14 cellular contexts compared by ENCODE assay signal in the genomic region with DNA sequence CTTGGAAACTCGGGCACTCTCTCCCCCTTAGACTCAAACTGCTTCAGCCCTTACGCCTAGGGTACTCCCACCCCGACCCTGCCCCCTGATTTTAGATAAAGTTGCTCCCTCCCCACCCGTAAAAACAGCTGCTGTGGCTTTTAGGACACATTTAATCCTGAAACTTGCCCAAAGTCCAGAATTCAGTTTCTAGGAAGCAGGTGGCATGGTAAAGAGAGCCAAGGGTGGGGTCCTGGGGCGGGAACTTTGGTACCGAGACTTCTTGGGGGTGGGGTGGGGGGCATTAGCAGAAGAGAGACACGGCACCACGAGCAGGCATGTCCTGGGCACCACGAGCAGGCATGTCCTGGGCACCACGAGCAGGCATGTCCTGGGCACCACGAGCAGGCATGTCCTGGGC. TPM values are rescaled to one million over a fixed set of nuclear protein-coding genes. Genes with fewer than 3 reads are reported as not detected.
DNase-seq lines count a peak whose midpoint lies in the region; ATAC-seq and TF ChIP-seq lines count a peak whose summit lies in the region.
"Had no signal": no experiment of that assay in that cellular context is flagged by ENCODE, and none has a peak within 500 bp of the region (broad histone marks: within the 10 kb centered on the region; RNA-seq: fewer than 3 reads in every experiment).

No MANE protein-coding gene starts in this region.

- peaks cover 2% of the 10 kb centered on the region for H3K4me1 Mint-ChIP-seq in activated CD4-positive, alpha-beta T cell treated with anti-CD3 and anti-CD28 coated beads for 36 hours
- H3K4me1 Mint-ChIP-seq: CD14-positive monocyte had no signal

- H3K27ac Mint-ChIP-seq in activated CD4-positive, alpha-beta T cell treated with anti-CD3 and anti-CD28 coated beads for 36 hours, result no peak overlapping the region
- H3K27ac Mint-ChIP-seq: CD14-positive monocyte; CD8-positive, alpha-beta T cell; H9 had no signal

- TF ChIP-seq CTCF in Loucy (conservative IDR thresholded peaks at IDR 0.05; ENCODE audit: low read length) (no peak), esophagus squamous epithelium (IDR thresholded peaks at IDR 0.05) (no peak), sigmoid colon (IDR thresholded peaks at IDR 0.05) (no peak)

- no peaks in the 10 kb centered on the region for H4K20me1 ChIP-seq in Loucy (ENCODE audit: insufficient read depth, low read length, poor library complexity, severe bottlenecking)

- no peak overlapping the region for H3K4me3 Mint-ChIP-seq in activated CD4-positive, alpha-beta T cell treated with anti-CD3 and anti-CD28 coated beads for 36 hours
- H3K4me3 Mint-ChIP-seq: CD14-positive monocyte; CD8-positive, alpha-beta T cell; H9 had no signal

- no peaks in the 10 kb centered on the region for H3K27me3 Mint-ChIP-seq in activated CD4-positive, alpha-beta T cell treated with anti-CD3 and anti-CD28 coated beads for 36 hours

- H3K27ac ChIP-seq in esophagus squamous epithelium (peak overlapping the region in 3 of 4 donors; percentile 7 to 27 (median 16)), sigmoid colon (peak overlapping the region in 3 of 4 donors; percentile 56 to 73 (median 58))
- H3K27ac ChIP-seq: HL-60 had no signal

- H3K36me3 ChIP-seq in Loucy (ENCODE audit: insufficient read depth, low read length) (no peaks in the 10 kb centered on the region), esophagus squamous epithelium (peaks cover 0 to 33% (median 0%) of the 10 kb centered on the region in 3 donors), sigmoid colon (no peaks in the 10 kb centered on the region)

- no peaks in the 10 kb centered on the region for H3K36me3 Mint-ChIP-seq in activated CD4-positive, alpha-beta T cell treated with anti-CD3 and anti-CD28 coated beads for 36 hours (ENCODE audit: low read depth)
- H3K36me3 Mint-ChIP-seq: CD14-positive monocyte; CD8-positive, alpha-beta T cell had no signal

- no peaks in the 10 kb centered on the region for H3F3A ChIP-seq in Loucy (ENCODE audit: low read depth)

- H3K9me3 ChIP-seq in Loucy (ENCODE audit: insufficient read depth, low read depth, low read length), result no peaks in the 10 kb centered on the region
- no peaks in the 10 kb centered on the region for H3K9me3 ChIP-seq in esophagus squamous epithelium
- no peaks in the 10 kb centered on the region for H3K9me3 ChIP-seq in sigmoid colon

- POLR2A ChIA-PET in activated CD4-positive, alpha-beta T cell treated with anti-CD3 and anti-CD28 coated beads for 36 hours (lab: Charles Lee), result no interaction called here

- intact Hi-C loops in esophagus squamous epithelium (cut with DNase I), result no loop called here
- intact Hi-C loops in sigmoid colon (cut with DNase I), result no loop called here
- intact Hi-C loops in activated CD4-positive, alpha-beta T cell treated with anti-CD3 and anti-CD28 coated beads for 36 hours (cut with DNase I, micrococcal nuclease), result no loop called here

- H2AFZ ChIP-seq in Loucy (ENCODE audit: low read length), result no peak overlapping the region

- no peak for TF ChIP-seq POLR2A in esophagus squamous epithelium (IDR thresholded peaks at IDR 0.05)
- TF ChIP-seq POLR2A in sigmoid colon (IDR thresholded peaks at IDR 0.05), result no peak

- H3K9me3 Mint-ChIP-seq in activated CD4-positive, alpha-beta T cell treated with anti-CD3 and anti-CD28 coated beads for 36 hours (ENCODE audit: low read depth), result no peaks in the 10 kb centered on the region
- H3K9me3 Mint-ChIP-seq: CD14-positive monocyte; CD8-positive, alpha-beta T cell; H9 had no signal

- no peak for ATAC-seq in activated CD4-positive, alpha-beta T cell treated with anti-CD3 and anti-CD28 coated beads for 36 hours
- no peak for ATAC-seq in HG02870 (IDR thresholded peaks at IDR 0.05; ENCODE audit: unreplicated experiment)
- ATAC-seq: CD8-positive, alpha-beta T cell had no signal

- TF ChIP-seq EP300 in sigmoid colon (IDR thresholded peaks at IDR 0.05), result no peak

- no peak for DNase-seq in esophagus squamous epithelium (lab: John Stamatoyannopoulos, UW)
- no peak for DNase-seq in sigmoid colon
- DNase-seq in activated CD4-positive, alpha-beta T cell treated with anti-CD3 and anti-CD28 coated beads for 36 hours, result no peak
- no peak for DNase-seq in activated CD4-positive, alpha-beta T cell treated with anti-CD3 and anti-CD28 coated beads for 4 hours
- DNase-seq: CD8-positive, alpha-beta T cell; COR-L47; DND-41; GDM1; GOT3; H9 had no signal

- H3K27me3 ChIP-seq in Loucy (ENCODE audit: insufficient read depth, low read length, poor library complexity, severe bottlenecking) (no peaks in the 10 kb centered on the region), esophagus squamous epithelium (no peaks in the 10 kb centered on the region), sigmoid colon (no peaks in the 10 kb centered on the region)

- H3K4me3 ChIP-seq in Loucy (ENCODE audit: low read length, poor library complexity, severe bottlenecking), result no peak overlapping the region
- H3K4me3 ChIP-seq in esophagus squamous epithelium, result no peak overlapping the region
- no peak overlapping the region for H3K4me3 ChIP-seq in sigmoid colon

- 24 to 60% methylated on average over 2 to 5 of the region's 11 CpGs for WGBS in esophagus squamous epithelium, 2 donors
- WGBS in sigmoid colon, 2 donors, result 10 to 51% methylated on average over 11 of the region's 11 CpGs

- peak overlapping the region; percentile 75 for H3K9ac ChIP-seq in Loucy (ENCODE audit: low read depth, low read length, poor library complexity, severe bottlenecking)

- no peaks in the 10 kb centered on the region for H3K9me2 ChIP-seq in Loucy (replicated peaks; ENCODE audit: low read depth, low read length)

- H3K4me2 ChIP-seq in Loucy (ENCODE audit: low read depth, low read length, poor library complexity, severe bottlenecking), result no peak overlapping the region

- H3K4me1 ChIP-seq in Loucy (ENCODE audit: insufficient read depth, low read length, poor library complexity, severe bottlenecking) (no peaks in the 10 kb centered on the region), esophagus squamous epithelium (peaks cover 0 to 28% (median 0%) of the 10 kb centered on the region in 3 donors), sigmoid colon (peaks cover 0 to 29% (median 16%) of the 10 kb centered on the region in 4 donors)

- CTCF ChIA-PET in activated CD4-positive, alpha-beta T cell treated with anti-CD3 and anti-CD28 coated beads for 36 hours (lab: Charles Lee), result no interaction called here

- no peaks in the 10 kb centered on the region for H3K79me2 ChIP-seq in Loucy (ENCODE audit: insufficient read depth, low read length)

RNA-seq across cellular contexts. Expression of gene CASZ1, which starts 52.4 kb away (rescaled TPM):
- total RNA-seq in esophagus squamous epithelium (10 to 100 TPM; 13.1 to 33.7 (median 20.9) TPM), sigmoid colon (10 to 100 TPM; 12.7 to 47.9 (median 32.3) TPM)
- 10 to 100 TPM in 1 of 3 donors, 1 to 10 TPM in 2; 4.2 to 23.6 (median 9.2) TPM for polyA plus RNA-seq in sigmoid colon
- total RNA-seq in activated CD4-positive, alpha-beta T cell treated with anti-CD3 and anti-CD28 coated beads for 36 hours, result 1 to 10 TPM; 3.7 to 4.0 TPM
